Comparison of ENCODE assay signal across 10 cellular contexts in genomic region chr2:207792244-207792785, GRCh38. TPM values are rescaled to one million over a fixed set of nuclear protein-coding genes. Genes with fewer than 3 reads are reported as not detected.
DNase-seq lines count a peak whose midpoint lies in the region; ATAC-seq and TF ChIP-seq lines count a peak whose summit lies in the region.
"Had no signal": no experiment of that assay in that cellular context is flagged by ENCODE, and none has a peak within 500 bp of the region (broad histone marks: within the 10 kb centered on the region; RNA-seq: fewer than 3 reads in every experiment).

No MANE protein-coding gene starts in this region.

- DNase-seq in DMS53 (lab: John Stamatoyannopoulos, UW) (peak; percentile 90), amniotic epithelial cell (ENCODE audit: low read depth) (peak; percentile 71), lower lobe of right lung (no peak), NCI-H2107 (lab: John Stamatoyannopoulos, UW) (no peak), NCI-H748 (lab: John Stamatoyannopoulos, UW; ENCODE audit: unreplicated experiment) (no peak), aorta (no peak)
- DNase-seq in Jurkat, Clone E6-1 (ENCODE audit: low read depth, low spot score): peak; percentile 23
- DNase-seq: uterus had no signal

- H3K27ac ChIP-seq in lower lobe of right lung (peak overlapping the region; percentile 56), aorta (ENCODE audit: low read depth in 1 of 2, low read length in 2 of 2) (no peak overlapping the region)
- H3K27ac ChIP-seq: uterus had no signal

- peak; percentile 46 to 58 for ATAC-seq in lower lobe of right lung
- ATAC-seq in aorta (ENCODE audit: low FRiP score): no peak
- ATAC-seq in GM21528 (IDR thresholded peaks at IDR 0.05; ENCODE audit: low FRiP score, unreplicated experiment): no peak

- H3K36me3 ChIP-seq in lower lobe of right lung (no peaks in the 10 kb centered on the region), aorta (ENCODE audit: control insufficient read depth in 1 of 2, insufficient read depth in 2 of 2, low read length in 1 of 2) (no peaks in the 10 kb centered on the region)
- H3K36me3 ChIP-seq: uterus had no signal

- H3K4me3 ChIP-seq in Jurkat, Clone E6-1 (ENCODE audit: low read length): no peak overlapping the region
- H3K4me3 ChIP-seq in lower lobe of right lung (no peak overlapping the region), aorta (ENCODE audit: low read length in 2 of 2) (no peak overlapping the region)
- H3K4me3 ChIP-seq: lung, uterus had no signal

- H3K4me1 ChIP-seq in lower lobe of right lung: no peaks in the 10 kb centered on the region
- no peaks in the 10 kb centered on the region for H3K4me1 ChIP-seq in aorta (ENCODE audit: control insufficient read depth in 1 of 2, insufficient read depth in 2 of 2, low read length in 2 of 2)
- H3K4me1 ChIP-seq: uterus had no signal

- no peaks in the 10 kb centered on the region for H3K9me3 ChIP-seq in lower lobe of right lung
- H3K9me3 ChIP-seq in aorta (ENCODE audit: control insufficient read depth, low read length): no peaks in the 10 kb centered on the region
- H3K9me3 ChIP-seq: uterus had no signal

- H3K27me3 ChIP-seq in lower lobe of right lung (ENCODE audit: low read depth): no peaks in the 10 kb centered on the region
- no peaks in the 10 kb centered on the region for H3K27me3 ChIP-seq in aorta (ENCODE audit: control insufficient read depth in 1 of 2, insufficient read depth in 2 of 2, low read length in 1 of 2)
- H3K27me3 ChIP-seq: uterus had no signal

- intact Hi-C loops in lower lobe of right lung (cut with DNase I): no loop called here
- intact Hi-C loops in aorta (cut with DNase I): no loop called here

- WGBS in aorta, 2 donors: 53 to 60% methylated on average over 5 of the region's 6 CpGs

- no peak for TF ChIP-seq CTCF in lower lobe of right lung (IDR thresholded peaks at IDR 0.05)

RNA-seq across cellular contexts. Expression of gene FZD5, which starts 22.6 kb away (rescaled TPM):
- polyA plus RNA-seq in Jurkat, Clone E6-1 (2012; ENCODE audit: insufficient read depth, insufficient read length): 0.90 TPM
- total RNA-seq in lower lobe of right lung (37.1 TPM), aorta (1 to 10 TPM; 3.6 to 4.6 TPM)
- under 1 TPM; 0.77 to 0.88 TPM for polyA plus RNA-seq in aorta

Comparison
In these comparisons a context has a peak if more than half of its experiments do, and no peak if none do; other contexts are left out.
1. DNase-seq: peak in DMS53 (single experiment), Jurkat, Clone E6-1 (single experiment) and amniotic epithelial cell (single experiment); none in lower lobe of right lung (single experiment), NCI-H2107 (single experiment), NCI-H748 (single experiment) and aorta (0 of 2).
2. ATAC-seq: peak in lower lobe of right lung (2 of 2); none in aorta (single experiment) and GM21528 (single experiment).